In the genomic region with DNA sequence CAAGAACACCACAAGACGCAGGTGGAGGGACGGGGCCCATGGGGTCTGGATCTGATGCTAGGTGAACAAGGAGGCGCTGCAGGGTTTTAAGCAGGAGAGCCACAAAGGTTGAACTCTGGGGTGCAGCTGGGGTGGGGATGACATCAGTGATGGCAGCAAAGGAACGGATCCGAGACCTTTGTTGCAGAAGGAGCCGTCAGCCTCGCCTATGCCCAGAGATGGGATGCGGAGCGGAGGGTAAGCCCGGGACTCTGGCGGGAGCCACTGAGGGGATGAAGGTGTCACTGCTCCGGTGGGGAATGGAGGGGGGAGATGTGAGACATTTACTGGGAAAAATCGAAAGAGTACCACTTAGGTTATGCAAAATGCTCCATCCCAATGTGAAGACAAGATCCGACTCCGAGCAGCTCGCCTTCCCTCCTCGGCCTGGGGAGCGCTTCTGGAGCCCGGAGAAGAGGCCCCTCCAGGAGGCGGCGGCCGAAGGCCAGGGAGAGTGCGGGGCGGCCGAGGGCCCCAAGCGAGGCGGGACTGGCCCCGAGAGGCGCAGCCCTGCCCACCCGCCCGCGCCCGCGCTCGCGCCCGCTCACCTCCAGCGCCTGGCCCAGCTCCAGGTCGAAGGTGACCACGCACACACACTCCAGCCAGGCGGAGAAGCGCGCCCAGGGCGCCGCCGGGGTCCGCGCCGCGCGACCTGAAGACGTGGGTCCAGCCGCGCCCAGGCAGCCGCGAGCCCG, we compare ENCODE assay signal across 8 cellular contexts. TPM values are rescaled to one million over a fixed set of nuclear protein-coding genes. Genes with fewer than 3 reads are reported as not detected.
DNase-seq lines count a peak whose midpoint lies in the region; ATAC-seq and TF ChIP-seq lines count a peak whose summit lies in the region.

No MANE protein-coding gene starts in this region.

- no peak for DNase-seq in OCI-LY7 (ENCODE audit: low spot score)
- no peak for DNase-seq in fibroblast of pulmonary artery (ENCODE audit: low read depth)
- DNase-seq in retinal pigment epithelial cell (ENCODE audit: low read depth) = no peak
- DNase-seq in SKM-1 treated with dmso at 0.1 percent for 144 hours (lab: John Stamatoyannopoulos, UW; ENCODE audit: unreplicated experiment) = no peak
- no peak for DNase-seq in erythroblast (lab: John Stamatoyannopoulos, UW)

- no peak overlapping the region for H2AFZ ChIP-seq in OCI-LY7 (ENCODE audit: low read length)

- H3K4me3 ChIP-seq in OCI-LY7 (ENCODE audit: low read depth, low read length, poor library complexity, severe bottlenecking) = peak overlapping the region; percentile 77
- peak overlapping the region; percentile 59 for H3K4me3 ChIP-seq in fibroblast of pulmonary artery (replicated peaks; ENCODE audit: low read depth, low read length)
- peak overlapping the region; percentile 47 for H3K4me3 ChIP-seq in retinal pigment epithelial cell (ENCODE audit: low read length)

- POLR2A ChIA-PET in OCI-LY7 (lab: Charles Lee) = no interaction called here

- H3K36me3 ChIP-seq in OCI-LY7 (ENCODE audit: insufficient read depth, low read length) = no peaks in the 10 kb centered on the region

- no peaks in the 10 kb centered on the region for H3K9me3 ChIP-seq in OCI-LY7 (ENCODE audit: low read length)

- no peak for TF ChIP-seq POLR2A in erythroblast (IDR thresholded peaks at IDR 0.05; ENCODE audit: low read length)

- H3K9me2 ChIP-seq in OCI-LY7 (ENCODE audit: insufficient read depth, low read length) = no peaks in the 10 kb centered on the region

- no peak overlapping the region for H3K27ac ChIP-seq in OCI-LY7 (ENCODE audit: low read depth, low read length, poor library complexity, severe bottlenecking)

- TF ChIP-seq CTCF in OCI-LY7 (conservative IDR thresholded peaks at IDR 0.05; ENCODE audit: low read length) (no peak), fibroblast of pulmonary artery (IDR thresholded peaks at IDR 0.05; ENCODE audit: low read length, missing control alignments) (no peak), retinal pigment epithelial cell (conservative IDR thresholded peaks at IDR 0.05; ENCODE audit: low read depth, low read length) (no peak)

- peak overlapping the region; percentile 59 for H3K4me2 ChIP-seq in OCI-LY7 (ENCODE audit: low read length)

- peak; percentile 10 for ATAC-seq in GM19328 (IDR thresholded peaks at IDR 0.05; ENCODE audit: unreplicated experiment)
- no peak for ATAC-seq in HG02938 (IDR thresholded peaks at IDR 0.05; ENCODE audit: unreplicated experiment)
- no peak for ATAC-seq in GM21786 (IDR thresholded peaks at IDR 0.05; ENCODE audit: unreplicated experiment)

- peaks cover 33% of the 10 kb centered on the region for H3K4me1 ChIP-seq in OCI-LY7 (ENCODE audit: insufficient read depth, low read length, poor library complexity, severe bottlenecking)

- no peaks in the 10 kb centered on the region for H4K20me1 ChIP-seq in OCI-LY7 (ENCODE audit: insufficient read depth, low read length)

- intact Hi-C loops in OCI-LY7 (cut with micrococcal nuclease; ENCODE audit: unreplicated experiment) = loop anchor here (2.0 to 5.0 kb wide), 2 partner anchors 34 to 50 kb away; no protein-coding TSS in a partner anchor

- no peaks in the 10 kb centered on the region for H3K79me2 ChIP-seq in OCI-LY7 (ENCODE audit: insufficient read depth, low read depth, low read length)

- BruUV-seq in OCI-LY7 (replicated peaks; lab: Mats Ljungman, UMichigan) = no TSS peak

- CTCF ChIA-PET in OCI-LY7 (lab: Charles Lee; ENCODE audit: unreplicated experiment) = interaction anchor here (0.5 to 0.8 kb wide), 2 partner anchors 10 to 50 kb away, joined by 3 to 20 read pairs; no protein-coding TSS in a partner anchor

RNA-seq across cellular contexts. Expression of a gene that starts 0.4 kb away (rescaled TPM):
- 25.0 and 31.6 TPM in 2 replicates for total RNA-seq in OCI-LY7 (2014; rRNA removed; shearing (Covaris generic))
- total RNA-seq in OCI-LY7 (2022) = 38.1 and 45.0 TPM in 2 replicates

RNA-seq across cellular contexts. Expression of a gene that starts 16.7 kb away (rescaled TPM):
- 55.0 and 64.5 TPM in 2 replicates for total RNA-seq in OCI-LY7 (2014; rRNA removed; shearing (Covaris generic))
- total RNA-seq in OCI-LY7 (2022) = 62.3 and 65.8 TPM in 2 replicates

RNA-seq across cellular contexts. Expression of a gene that starts 18.9 kb away (rescaled TPM):
- total RNA-seq in OCI-LY7 (2014; rRNA removed; shearing (Covaris generic)) = 10.7 and 13.6 TPM in 2 replicates
- 38.9 and 39.2 TPM in 2 replicates for total RNA-seq in OCI-LY7 (2022)

RNA-seq across cellular contexts. Expression of a gene that starts 56.2 kb away (rescaled TPM):
- total RNA-seq in OCI-LY7 (2014; rRNA removed; shearing (Covaris generic)) = 12.0 and 13.0 TPM in 2 replicates
- total RNA-seq in OCI-LY7 (2022) = 18.6 and 19.7 TPM in 2 replicates
